8 cellular contexts compared by ENCODE assay signal in genomic region chr2:138846216-138846821, GRCh38.
DNase-seq lines count a peak whose midpoint lies in the region; ATAC-seq and TF ChIP-seq lines count a peak whose summit lies in the region.

No MANE protein-coding gene starts in this region.

- no peak for TF ChIP-seq POLR2A in right lobe of liver (IDR thresholded peaks at IDR 0.05)

- DNase-seq in AG09309 (ENCODE audit: low read depth) (no peak), NCI-H1694 treated with DMSO at 0.1 percent for 48 hours (lab: John Stamatoyannopoulos, UW) (peak; percentile 85), right lobe of liver (no peak), NCI-H187 treated with DMSO at 0.1 percent for 48 hours (lab: John Stamatoyannopoulos, UW) (no peak)
- no peak for DNase-seq in stimulated activated effector memory CD8-positive, alpha-beta T cell treated with anti-CD3 and anti-CD28 coated beads, Interleukin-12 subunit alpha, Interleukin-12 subunit beta, amount 100 ng/mL, for 72 hours (ENCODE audit: low spot score in 2 of 2)

- ATAC-seq in GM18519 (IDR thresholded peaks at IDR 0.05; ENCODE audit: low FRiP score, unreplicated experiment) (peak; percentile 90), HG02938 (IDR thresholded peaks at IDR 0.05; ENCODE audit: unreplicated experiment) (peak; percentile 92), right lobe of liver (peak in 3 of 4 donors; percentile 37 to 60 (median 52))
- peak; percentile 46 for ATAC-seq in activated T-helper 17 cell treated with anti-CD3 and anti-CD28 coated beads, Interleukin-2, amount 50 U/mL, for 72 hours (replicated peaks)
- no peak for ATAC-seq in stimulated activated effector memory CD8-positive, alpha-beta T cell treated with anti-CD3 and anti-CD28 coated beads, Interleukin-12 subunit alpha, Interleukin-12 subunit beta, amount 100 ng/mL, for 72 hours

- no peaks in the 10 kb centered on the region for H3K4me1 Mint-ChIP-seq in activated T-helper 17 cell treated with anti-CD3 and anti-CD28 coated beads, Interleukin-2, amount 50 U/mL, for 72 hours
- H3K4me1 Mint-ChIP-seq in stimulated activated effector memory CD8-positive, alpha-beta T cell treated with anti-CD3 and anti-CD28 coated beads, Interleukin-12 subunit alpha, Interleukin-12 subunit beta, amount 100 ng/mL, for 72 hours = no peaks in the 10 kb centered on the region

- no peaks in the 10 kb centered on the region for H3K27me3 ChIP-seq in right lobe of liver

- H3K4me3 Mint-ChIP-seq in activated T-helper 17 cell treated with anti-CD3 and anti-CD28 coated beads, Interleukin-2, amount 50 U/mL, for 72 hours = no peak overlapping the region
- no peak overlapping the region for H3K4me3 Mint-ChIP-seq in stimulated activated effector memory CD8-positive, alpha-beta T cell treated with anti-CD3 and anti-CD28 coated beads, Interleukin-12 subunit alpha, Interleukin-12 subunit beta, amount 100 ng/mL, for 72 hours

- WGBS in right lobe of liver (ENCODE audit: insufficient coverage, low coverage, low lambda C conversion rate, missing lambda C conversion rate) = 56% methylated on average over 8 of the region's 8 CpGs

- intact Hi-C loops in right lobe of liver (cut with DNase I) = no loop called here

- no peak overlapping the region for H3K27ac Mint-ChIP-seq in activated T-helper 17 cell treated with anti-CD3 and anti-CD28 coated beads, Interleukin-2, amount 50 U/mL, for 72 hours
- no peak overlapping the region for H3K27ac Mint-ChIP-seq in stimulated activated effector memory CD8-positive, alpha-beta T cell treated with anti-CD3 and anti-CD28 coated beads, Interleukin-12 subunit alpha, Interleukin-12 subunit beta, amount 100 ng/mL, for 72 hours

- peaks cover 5% of the 10 kb centered on the region for H3K27me3 Mint-ChIP-seq in activated T-helper 17 cell treated with anti-CD3 and anti-CD28 coated beads, Interleukin-2, amount 50 U/mL, for 72 hours

- H3K36me3 ChIP-seq in right lobe of liver = no peaks in the 10 kb centered on the region

- H3K36me3 Mint-ChIP-seq in activated T-helper 17 cell treated with anti-CD3 and anti-CD28 coated beads, Interleukin-2, amount 50 U/mL, for 72 hours (ENCODE audit: low read depth) = no peaks in the 10 kb centered on the region
- no peaks in the 10 kb centered on the region for H3K36me3 Mint-ChIP-seq in stimulated activated effector memory CD8-positive, alpha-beta T cell treated with anti-CD3 and anti-CD28 coated beads, Interleukin-12 subunit alpha, Interleukin-12 subunit beta, amount 100 ng/mL, for 72 hours

- H3K27ac ChIP-seq in right lobe of liver = no peak overlapping the region

- no peaks in the 10 kb centered on the region for H3K9me3 Mint-ChIP-seq in activated T-helper 17 cell treated with anti-CD3 and anti-CD28 coated beads, Interleukin-2, amount 50 U/mL, for 72 hours
- H3K9me3 Mint-ChIP-seq in stimulated activated effector memory CD8-positive, alpha-beta T cell treated with anti-CD3 and anti-CD28 coated beads, Interleukin-12 subunit alpha, Interleukin-12 subunit beta, amount 100 ng/mL, for 72 hours = no peaks in the 10 kb centered on the region

- H3K4me3 ChIP-seq in AG09309 (ENCODE audit: control insufficient read depth, low read depth, low read length) = no peak overlapping the region
- no peak overlapping the region for H3K4me3 ChIP-seq in right lobe of liver

- TF ChIP-seq CTCF in AG09309 (IDR thresholded peaks at IDR 0.05; ENCODE audit: control insufficient read depth, insufficient read depth, low read depth, low read length, missing control alignments) (peak; percentile 40), right lobe of liver (IDR thresholded peaks at IDR 0.05) (peak; percentile 41 to 63 (median 52))

- H3K4me1 ChIP-seq in right lobe of liver = no peaks in the 10 kb centered on the region

- H3K9me3 ChIP-seq in right lobe of liver = no peaks in the 10 kb centered on the region
